Comparison of ENCODE assay signal across 20 cellular contexts in the genomic region with DNA sequence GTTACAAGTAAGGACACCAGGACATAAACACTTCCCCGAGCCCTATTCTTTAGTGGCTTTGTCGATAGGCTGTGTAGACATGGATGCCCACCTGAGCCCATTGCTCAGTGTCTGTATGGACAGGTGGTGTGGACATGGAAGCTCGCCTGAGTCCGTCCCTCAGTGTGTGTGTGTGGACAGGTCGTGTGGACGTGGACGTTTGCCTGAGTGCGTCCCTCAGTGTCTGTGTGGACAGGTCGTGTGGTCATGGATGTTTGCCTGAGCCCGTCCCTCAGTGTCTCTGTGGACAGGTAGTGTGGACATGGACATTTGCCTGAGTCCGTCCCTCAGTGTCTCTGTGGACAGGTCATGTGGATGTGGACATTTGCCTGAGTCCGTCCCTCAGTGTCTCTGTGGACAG. TPM values are rescaled to one million over a fixed set of nuclear protein-coding genes. Genes with fewer than 3 reads are reported as not detected.
DNase-seq lines count a peak whose midpoint lies in the region; ATAC-seq and TF ChIP-seq lines count a peak whose summit lies in the region.
"Had no signal": no experiment of that assay in that cellular context is flagged by ENCODE, and none has a peak within 500 bp of the region (broad histone marks: within the 10 kb centered on the region; RNA-seq: fewer than 3 reads in every experiment).

No MANE protein-coding gene starts in this region.

- H3K27me3 Mint-ChIP-seq in activated CD4-positive, alpha-beta T cell treated with anti-CD3 and anti-CD28 coated beads, Interleukin-2, amount 10 ng/mL, durations not matched to agents 24 days and 14 days = peaks cover 4% of the 10 kb centered on the region

- no peak for TF ChIP-seq EP300 in suprapubic skin (IDR thresholded peaks at IDR 0.05)

- H3K27me3 ChIP-seq in ascending aorta = no peaks in the 10 kb centered on the region
- H3K27me3 ChIP-seq in mesenchymal stem cell (ENCODE audit: control insufficient read depth in 1 of 2, insufficient read depth in 1 of 2, low read length in 2 of 2) = no peaks in the 10 kb centered on the region
- H3K27me3 ChIP-seq in suprapubic skin = peaks cover 6% of the 10 kb centered on the region
- H3K27me3 ChIP-seq in foreskin keratinocyte = peaks cover 10% of the 10 kb centered on the region
- H3K27me3 ChIP-seq: BE2C had no signal

- peak overlapping the region in 1 of 2 experiments; percentile 8 for H3K14ac ChIP-seq in mesenchymal stem cell (ENCODE audit: low read length in 2 of 2)

- H4K8ac ChIP-seq in mesenchymal stem cell (ENCODE audit: low read length) = no peak overlapping the region

- H3K4me1 ChIP-seq in ascending aorta (peaks cover 36 to 49% of the 10 kb centered on the region in 2 donors), mesenchymal stem cell (ENCODE audit: control insufficient read depth, insufficient read depth, low read depth, low read length) (peaks cover 25% of the 10 kb centered on the region), suprapubic skin (peaks cover 44% of the 10 kb centered on the region), foreskin keratinocyte (no peaks in the 10 kb centered on the region)
- H3K4me1 ChIP-seq: BE2C had no signal

- H2BK15ac ChIP-seq in mesenchymal stem cell (ENCODE audit: low read depth, poor library complexity, severe bottlenecking) = no peak overlapping the region

- peak overlapping the region; percentile 5 for H3K27ac Mint-ChIP-seq in activated CD4-positive, alpha-beta T cell treated with anti-CD3 and anti-CD28 coated beads, Interleukin-2, amount 10 ng/mL, durations not matched to agents 24 days and 14 days

- peaks cover 13% of the 10 kb centered on the region for H3K4me1 Mint-ChIP-seq in activated CD4-positive, alpha-beta T cell treated with anti-CD3 and anti-CD28 coated beads, Interleukin-2, amount 10 ng/mL, durations not matched to agents 24 days and 14 days

- no peak overlapping the region for H3K9ac ChIP-seq in mesenchymal stem cell (ENCODE audit: low read length)

- peak overlapping the region; percentile 67 for H4K91ac ChIP-seq in mesenchymal stem cell (ENCODE audit: low read length)

- H3K36me3 Mint-ChIP-seq in activated CD4-positive, alpha-beta T cell treated with anti-CD3 and anti-CD28 coated beads, Interleukin-2, amount 10 ng/mL, durations not matched to agents 24 days and 14 days (ENCODE audit: low read depth) = no peaks in the 10 kb centered on the region

- peaks cover 30% of the 10 kb centered on the region for H3K9me3 Mint-ChIP-seq in activated CD4-positive, alpha-beta T cell treated with anti-CD3 and anti-CD28 coated beads, Interleukin-2, amount 10 ng/mL, durations not matched to agents 24 days and 14 days

- 99% methylated on average over 11 of the region's 12 CpGs for WGBS in mesenchymal stem cell
- WGBS in suprapubic skin = 87% methylated on average over 12 of the region's 12 CpGs

- intact Hi-C loops in activated CD4-positive, alpha-beta T cell treated with anti-CD3 and anti-CD28 coated beads, Interleukin-2, amount 10 ng/mL, durations not matched to agents 24 days and 14 days (cut with micrococcal nuclease) = no loop called here
- intact Hi-C loops in ascending aorta (cut with DNase I) = no loop called here

- no peak overlapping the region for H3K4me2 ChIP-seq in mesenchymal stem cell (ENCODE audit: low read length, poor library complexity, severe bottlenecking)

- H2BK12ac ChIP-seq in mesenchymal stem cell (ENCODE audit: low read length in 2 of 2) = peak overlapping the region; percentile 87 to 96

- no peak overlapping the region for H2AK5ac ChIP-seq in mesenchymal stem cell (ENCODE audit: low read length, severe bottlenecking)

- no peak overlapping the region for H2BK120ac ChIP-seq in mesenchymal stem cell (ENCODE audit: low read depth, low read length)

- no peak for TF ChIP-seq POLR2A in suprapubic skin (IDR thresholded peaks at IDR 0.05)

- H3K79me1 ChIP-seq in mesenchymal stem cell (replicated peaks; ENCODE audit: low read length, poor library complexity, severe bottlenecking) = no peaks in the 10 kb centered on the region

- ATAC-seq in HG03045 (IDR thresholded peaks at IDR 0.05; ENCODE audit: unreplicated experiment) (no peak), foreskin keratinocyte (no peak)
- ATAC-seq: activated CD4-positive, CD25-positive, alpha-beta regulatory T cell treated with anti-CD3 and anti-CD28 coated beads, Interleukin-2, amount 50 U/mL, for 24 hours; SK-N-SH treated with all-trans-retinoic acid at 6 μM for 48 hours had no signal

- H3K9me3 ChIP-seq in ascending aorta = no peaks in the 10 kb centered on the region
- peaks cover 9% of the 10 kb centered on the region for H3K9me3 ChIP-seq in mesenchymal stem cell (ENCODE audit: control insufficient read depth, low read length)
- H3K9me3 ChIP-seq in suprapubic skin = peaks cover 3% of the 10 kb centered on the region

- H3K36me3 ChIP-seq in ascending aorta (no peaks in the 10 kb centered on the region), mesenchymal stem cell (ENCODE audit: control insufficient read depth in 1 of 2, insufficient read depth in 2 of 2, low read depth in 1 of 2, low read length in 2 of 2) (peaks cover 0 to 10% of the 10 kb centered on the region in 2 experiments), suprapubic skin (no peaks in the 10 kb centered on the region)
- H3K36me3 ChIP-seq: BE2C had no signal

- H2AFZ ChIP-seq in mesenchymal stem cell (ENCODE audit: low read depth, low read length) = no peak overlapping the region

- TF ChIP-seq CTCF in ascending aorta (IDR thresholded peaks at IDR 0.05) = no peak
- no peak for TF ChIP-seq CTCF in suprapubic skin (IDR thresholded peaks at IDR 0.05)
- no peak for TF ChIP-seq CTCF in foreskin keratinocyte (conservative IDR thresholded peaks at IDR 0.05)

- peak overlapping the region; percentile 94 to 99 for H3K27ac ChIP-seq in ascending aorta
- H3K27ac ChIP-seq in mesenchymal stem cell (ENCODE audit: low read length, poor library complexity, severe bottlenecking) = no peak overlapping the region
- peak overlapping the region; percentile 24 for H3K27ac ChIP-seq in suprapubic skin
- no peak overlapping the region for H3K27ac ChIP-seq in foreskin keratinocyte
- H3K27ac ChIP-seq: 22Rv1 had no signal

- no peak for DNase-seq in activated CD4-positive, alpha-beta T cell treated with anti-CD3 and anti-CD28 coated beads, Interleukin-2, amount 10 ng/mL, durations not matched to agents 24 days and 14 days
- DNase-seq in activated CD4-positive, alpha-beta T cell treated with anti-CD3 and anti-CD28 coated beads for 4 hours = no peak
- peak in 1 of 2 donors; percentile 54 for DNase-seq in ascending aorta (ENCODE audit: low spot score in 2 of 2)
- no peak for DNase-seq in mesenchymal stem cell
- no peak for DNase-seq in suprapubic skin (ENCODE audit: low spot score in 2 of 2)
- no peak for DNase-seq in effector CD4-positive, alpha-beta T cell
- DNase-seq in foreskin keratinocyte = no peak
- DNase-seq: BE2C, Karpas-422, kidney glomerular epithelial cell, NCI-H1105, NCI-H2081, NCI-H446 treated with DMSO at 0.1 percent for 48 hours, nephron progenitor cell, T1000 had no signal

- H3K18ac ChIP-seq in mesenchymal stem cell (ENCODE audit: low read depth in 1 of 2, low read length in 2 of 2) = peak overlapping the region; percentile 6 to 76

- H3K4me3 Mint-ChIP-seq in activated CD4-positive, alpha-beta T cell treated with anti-CD3 and anti-CD28 coated beads, Interleukin-2, amount 10 ng/mL, durations not matched to agents 24 days and 14 days = no peak overlapping the region
- H3K4me3 Mint-ChIP-seq: nephron progenitor cell had no signal

- no peak overlapping the region for H3K23ac ChIP-seq in mesenchymal stem cell (ENCODE audit: low read length in 2 of 2)

- H3K4ac ChIP-seq in mesenchymal stem cell (ENCODE audit: low read depth in 1 of 2, low read length in 2 of 2) = peak overlapping the region; percentile 34 to 55

- no peak overlapping the region for H3K4me3 ChIP-seq in ascending aorta
- H3K4me3 ChIP-seq in mesenchymal stem cell (ENCODE audit: insufficient read depth in 1 of 2, low read depth in 1 of 2, low read length in 2 of 2) = no peak overlapping the region
- no peak overlapping the region for H3K4me3 ChIP-seq in suprapubic skin

- H2BK5ac ChIP-seq in mesenchymal stem cell (ENCODE audit: low read depth, low read length, poor library complexity, severe bottlenecking) = no peak overlapping the region

RNA-seq across cellular contexts. Expression of a gene that starts 38.7 kb away (rescaled TPM):
- total RNA-seq in activated CD4-positive, alpha-beta T cell treated with anti-CD3 and anti-CD28 coated beads, Interleukin-2, amount 10 ng/mL, durations not matched to agents 24 days and 14 days = 2.0 and 2.3 TPM in 2 replicates
- 1,704 TPM for total RNA-seq in ascending aorta
- polyA plus RNA-seq in mesenchymal stem cell (2013, experiment 1 of 2) = 1,409 TPM
- 1,389 TPM for polyA plus RNA-seq in mesenchymal stem cell (2013, experiment 2 of 2)
- 100 to 1,000 TPM in 3 of 4 donors, 10 to 100 TPM in 1; 88.9 to 150 (median 126) TPM for total RNA-seq in suprapubic skin
- 0.04 and 0.17 TPM in 2 replicates for total RNA-seq in foreskin keratinocyte
- polyA plus RNA-seq in foreskin keratinocyte = 0.06 and 0.13 TPM in 2 replicates
- total RNA-seq: HT-29 had no signal

Comparison
In these comparisons a context has a peak if more than half of its experiments do, and no peak if none do; other contexts are left out.
1. H3K27ac ChIP-seq: peak in ascending aorta (2 of 2) and suprapubic skin (single experiment); none in mesenchymal stem cell (single experiment) and foreskin keratinocyte (single experiment).
2. RNA of a gene that starts 38.7 kb away (total RNA-seq): 1,704 TPM in ascending aorta (single experiment) and 88.9 to 150 TPM in suprapubic skin; 2.0 to 2.3 TPM in activated CD4-positive, alpha-beta T cell treated with anti-CD3 and anti-CD28 coated beads, Interleukin-2, amount 10 ng/mL, durations not matched to agents 24 days and 14 days and 0.04 to 0.17 TPM in foreskin keratinocyte; every median in the first group is over 10 times any median in the second.